In genomic region chr12:2172040-2172439, GRCh38 we compare ENCODE assay signal across 24 cellular contexts.
DNase-seq lines count a peak whose midpoint lies in the region; ATAC-seq and TF ChIP-seq lines count a peak whose summit lies in the region.
"Had no signal": no experiment of that assay in that cellular context is flagged by ENCODE, and none has a peak within 500 bp of the region (broad histone marks: within the 10 kb centered on the region; RNA-seq: fewer than 3 reads in every experiment).

No MANE protein-coding gene starts in this region.

- DNase-seq in SK-N-SH = peak; percentile 60
- DNase-seq in Right ventricle myocardium inferior (ENCODE audit: missing footprints) = no peak
- DNase-seq in mesendoderm = peak; percentile 89
- DNase-seq in smooth muscle cell (lab: John Stamatoyannopoulos, UW; ENCODE audit: unreplicated experiment) = no peak
- DNase-seq in activated effector memory CD4-positive, alpha-beta T cell treated with anti-CD3 and anti-CD28 coated beads, Interleukin-2, amount 50 U/mL, for 16 hours = no peak
- DNase-seq in NCI-H1092 (lab: John Stamatoyannopoulos, UW) = no peak
- no peak for DNase-seq in NCI-H128 (lab: John Stamatoyannopoulos, UW; ENCODE audit: unreplicated experiment)
- DNase-seq: activated CD4-positive, alpha-beta memory T cell treated with anti-CD3 and anti-CD28 coated beads, Interleukin-2, amount 10 ng/mL, durations not matched to agents 7 days and 5 days; activated CD8-positive, alpha-beta memory T cell treated with anti-CD3 and anti-CD28 coated beads, Interleukin-2, amount 50 U/mL, for 48 hours; amygdala; colonic mucosa; effector CD8-positive, alpha-beta T cell; erythroblast; foreskin fibroblast; Kasumi-1; left colon; MV-4-11; NCI-H1694 treated with DMSO at 0.1 percent for 48 hours; NCI-H526 treated with DMSO at 0.1 percent for 48 hours; T-helper 1 cell; thyroid gland had no signal

- no peak overlapping the region for H3K4me3 ChIP-seq in SK-N-SH (ENCODE audit: low read depth in 2 of 2, low read length in 1 of 2)
- no peak overlapping the region for H3K4me3 ChIP-seq in mesendoderm (ENCODE audit: low read length)
- H3K4me3 ChIP-seq in smooth muscle cell = no peak overlapping the region
- H3K4me3 ChIP-seq: colonic mucosa, SJSA1, thyroid gland had no signal

- POLR2A ChIA-PET in SK-N-SH (lab: Yijun Ruan, JAX) = interaction anchor here (0.7 to 1.0 kb wide), 2 partner anchors 41 to 112 kb away, joined by 3 read pairs; no protein-coding TSS in a partner anchor

- no peak overlapping the region for H2BK15ac ChIP-seq in mesendoderm (replicated peaks; ENCODE audit: low read depth)

- peak overlapping the region; percentile 69 for H3K56ac ChIP-seq in mesendoderm (ENCODE audit: low read length)

- peak overlapping the region; percentile 14 for H2AK5ac ChIP-seq in mesendoderm (ENCODE audit: low read length)

- H3K23ac ChIP-seq in mesendoderm (ENCODE audit: low read length) = no peak overlapping the region

- H3K18ac ChIP-seq in mesendoderm (ENCODE audit: low read length) = no peak overlapping the region

- peak in 1 of 2 experiments; percentile 34; a peak in 1 of 4 replicates for TF ChIP-seq EP300 in SK-N-SH (IDR thresholded peaks at IDR 0.05; ENCODE audit: borderline replicate concordance in 1 of 2, low read depth in 1 of 2, low read length in 1 of 2)

- H3K79me1 ChIP-seq in mesendoderm (ENCODE audit: low read length) = no peaks in the 10 kb centered on the region

- no peak overlapping the region for H2BK120ac ChIP-seq in mesendoderm (ENCODE audit: low read depth, low read length)

- H3F3A ChIP-seq in SK-N-SH (replicated peaks; ENCODE audit: insufficient read depth) = no peaks in the 10 kb centered on the region
- H3F3A ChIP-seq in smooth muscle cell (ENCODE audit: low read depth) = peaks cover 5% of the 10 kb centered on the region

- H4K20me1 ChIP-seq in SK-N-SH (ENCODE audit: insufficient read depth) (no peaks in the 10 kb centered on the region), smooth muscle cell (ENCODE audit: low read depth) (no peaks in the 10 kb centered on the region)

- no peaks in the 10 kb centered on the region for H3K27me3 ChIP-seq in SK-N-SH (ENCODE audit: insufficient read depth)
- no peaks in the 10 kb centered on the region for H3K27me3 ChIP-seq in mesendoderm (ENCODE audit: insufficient read depth, low read length, poor library complexity)
- H3K27me3 ChIP-seq in smooth muscle cell (ENCODE audit: low read depth) = no peaks in the 10 kb centered on the region
- H3K27me3 ChIP-seq: colonic mucosa, SJSA1, thyroid gland had no signal

- TF ChIP-seq RAD21 in SK-N-SH (IDR thresholded peaks at IDR 0.05; ENCODE audit: low read length) = no peak

- H3K9me3 ChIP-seq in SK-N-SH (no peaks in the 10 kb centered on the region), smooth muscle cell (replicated peaks; ENCODE audit: low read depth) (no peaks in the 10 kb centered on the region)
- H3K9me3 ChIP-seq: colonic mucosa, thyroid gland had no signal

- peak overlapping the region; percentile 75 for H2BK5ac ChIP-seq in mesendoderm (ENCODE audit: low read length)

- H3K4ac ChIP-seq in mesendoderm (ENCODE audit: low read depth, low read length) = no peak overlapping the region

- H3K9ac ChIP-seq in SK-N-SH (no peak overlapping the region), mesendoderm (ENCODE audit: low read length) (no peak overlapping the region), smooth muscle cell (ENCODE audit: low read depth) (no peak overlapping the region)

- intact Hi-C loops in Right ventricle myocardium inferior (cut with DNase I) = no loop called here

- no peak for TF ChIP-seq CTCF in SK-N-SH (IDR thresholded peaks at IDR 0.05)
- no peak for TF ChIP-seq CTCF in smooth muscle cell (IDR thresholded peaks at IDR 0.05; ENCODE audit: borderline replicate concordance, insufficient read depth, poor library complexity, severe bottlenecking)

- H3K4me1 ChIP-seq in SK-N-SH (ENCODE audit: control insufficient read depth in 1 of 2, insufficient read depth in 2 of 2, low read depth in 1 of 2, low read length in 1 of 2) (peaks cover 0 to 34% of the 10 kb centered on the region in 2 experiments; a peak in 2 of 4 replicates), mesendoderm (ENCODE audit: control insufficient read depth, low read depth, low read length) (peaks cover 17% of the 10 kb centered on the region), smooth muscle cell (ENCODE audit: low read depth) (peaks cover 13% of the 10 kb centered on the region)
- H3K4me1 ChIP-seq: SJSA1, thyroid gland had no signal

- CTCF ChIA-PET in SK-N-SH (lab: Yijun Ruan, JAX) = interaction anchor here (0.7 to 1.9 kb wide), 7 partner anchors 10 to 119 kb away, joined by 3 to 5 read pairs (median 4); no protein-coding TSS in a partner anchor

- ATAC-seq in Right ventricle myocardium inferior = peak; percentile 31
- no peak for ATAC-seq in HG03039 (IDR thresholded peaks at IDR 0.05; ENCODE audit: unreplicated experiment)
- ATAC-seq: HepG2, left colon had no signal

- peak overlapping the region in 1 of 2 experiments; percentile 85; a peak in 2 of 4 replicates for H3K27ac ChIP-seq in SK-N-SH (ENCODE audit: low read depth in 2 of 2, low read length in 1 of 2)
- H3K27ac ChIP-seq in mesendoderm (ENCODE audit: low read depth, low read length) = no peak overlapping the region
- H3K27ac ChIP-seq in smooth muscle cell (ENCODE audit: low read depth) = no peak overlapping the region
- H3K27ac ChIP-seq: colonic mucosa, SJSA1, thyroid gland had no signal

- WGBS in SK-N-SH (ENCODE audit: low lambda C conversion rate) = 66% methylated on average over 5 of the region's 5 CpGs
- WGBS in mesendoderm (ENCODE audit: extremely low coverage, insufficient coverage, low lambda C conversion rate) = no CpG with 5 or more reads among the region's 5 CpGs
- WGBS in smooth muscle cell (ENCODE audit: low lambda C conversion rate) = 58% methylated on average over 5 of the region's 5 CpGs

- peaks cover 0 to 7% of the 10 kb centered on the region in 2 experiments for H3K36me3 ChIP-seq in SK-N-SH (replicated peaks in 1 of 2; ENCODE audit: control insufficient read depth in 1 of 2, insufficient read depth in 2 of 2, low read length in 1 of 2)
- H3K36me3 ChIP-seq in mesendoderm (ENCODE audit: control insufficient read depth, insufficient read depth, low read length) = no peaks in the 10 kb centered on the region
- no peaks in the 10 kb centered on the region for H3K36me3 ChIP-seq in smooth muscle cell (ENCODE audit: low read depth)
- H3K36me3 ChIP-seq: colonic mucosa, thyroid gland had no signal

- H2AFZ ChIP-seq in SK-N-SH (ENCODE audit: low read depth) (no peak overlapping the region), smooth muscle cell (ENCODE audit: low read depth) (peak overlapping the region; percentile 18)

- H3K9me2 ChIP-seq in SK-N-SH = no peaks in the 10 kb centered on the region

- no peak overlapping the region for H4K5ac ChIP-seq in mesendoderm (ENCODE audit: low read length)

- H4K8ac ChIP-seq in mesendoderm (ENCODE audit: low read depth, low read length) = no peak overlapping the region

- H3K4me2 ChIP-seq in SK-N-SH = no peak overlapping the region
- no peak overlapping the region for H3K4me2 ChIP-seq in mesendoderm (ENCODE audit: low read length)
- H3K4me2 ChIP-seq in smooth muscle cell = peak overlapping the region; percentile 59

- H3K79me2 ChIP-seq in SK-N-SH (ENCODE audit: insufficient read depth) = no peaks in the 10 kb centered on the region
- H3K79me2 ChIP-seq in mesendoderm (ENCODE audit: control insufficient read depth, insufficient read depth, low read length) = no peaks in the 10 kb centered on the region
- H3K79me2 ChIP-seq in smooth muscle cell (ENCODE audit: low read depth) = no peaks in the 10 kb centered on the region

TF ChIP-seq in SK-N-SH, 30 proteins besides CTCF, POLR2A, EP300 and RAD21:
- TF ChIP-seq FOXM1 (IDR thresholded peaks at IDR 0.05; ENCODE audit: low read depth) (no peak), MXI1 (IDR thresholded peaks at IDR 0.05; ENCODE audit: low read depth, low read length) (peak; percentile 27; the same call in 1 of the 2 replicates)

Comparison
In these comparisons a context has a peak if more than half of its experiments do, and no peak if none do; other contexts are left out.
1. DNase-seq: peak in SK-N-SH (single experiment) and mesendoderm (single experiment); none in Right ventricle myocardium inferior (single experiment), smooth muscle cell (single experiment), activated effector memory CD4-positive, alpha-beta T cell treated with anti-CD3 and anti-CD28 coated beads, Interleukin-2, amount 50 U/mL, for 16 hours (single experiment), NCI-H1092 (single experiment) and NCI-H128 (single experiment).